27 cellular contexts compared by ENCODE assay signal in genomic region chr11:102192349-102193066, GRCh38.
DNase-seq lines count a peak whose midpoint lies in the region; ATAC-seq, FAIRE-seq and TF ChIP-seq lines count a peak whose summit lies in the region.
"Had no signal": no experiment of that assay in that cellular context is flagged by ENCODE, and none has a peak within 500 bp of the region (broad histone marks: within the 10 kb centered on the region; RNA-seq: fewer than 3 reads in every experiment).

No MANE protein-coding gene starts in this region.

- H3K36me3 ChIP-seq in WERI-Rb-1: no peaks in the 10 kb centered on the region
- H3K36me3 ChIP-seq in HepG2 (replicated peaks in 1 of 2; ENCODE audit: control insufficient read depth in 1 of 2, insufficient read depth in 2 of 2, low read length in 2 of 2): peaks cover 2 to 11% of the 10 kb centered on the region in 2 experiments; a peak in 4 of 5 replicates
- H3K36me3 ChIP-seq: colonic mucosa, gastrocnemius medialis, thoracic aorta had no signal

- no peaks in the 10 kb centered on the region for H4K20me1 ChIP-seq in HepG2 (ENCODE audit: insufficient read depth, low read length)

- H3K27ac ChIP-seq in WERI-Rb-1: no peak overlapping the region
- peak overlapping the region; percentile 95 for H3K27ac ChIP-seq in HepG2 (ENCODE audit: extremely low read length, insufficient read depth, low read length)
- H3K27ac ChIP-seq: colonic mucosa, gastrocnemius medialis, GM23248 had no signal

- H3K27me3 ChIP-seq in WERI-Rb-1 (ENCODE audit: insufficient read depth, low read depth, severe bottlenecking) (no peaks in the 10 kb centered on the region), HepG2 (ENCODE audit: control insufficient read depth in 1 of 2, insufficient read depth in 2 of 2, low read length in 2 of 2) (no peaks in the 10 kb centered on the region)
- H3K27me3 ChIP-seq: colonic mucosa, gastrocnemius medialis had no signal

- H3K9me3 Mint-ChIP-seq in HFFc6: peaks cover 10% of the 10 kb centered on the region; the same call in 1 of the 2 replicates
- no peaks in the 10 kb centered on the region for H3K9me3 Mint-ChIP-seq in activated T-cell treated with anti-CD3 and anti-CD28 coated beads, Interleukin-2, amount 50 U/mL, for 24 hours
- H3K9me3 Mint-ChIP-seq: activated naive CD4-positive, alpha-beta T cell treated with anti-CD3 and anti-CD28 coated beads for 36 hours had no signal

- no peaks in the 10 kb centered on the region; the same call in 1 of the 2 replicates for H3K27me3 Mint-ChIP-seq in HFFc6 (ENCODE audit: insufficient read depth)
- peaks cover 19% of the 10 kb centered on the region for H3K27me3 Mint-ChIP-seq in activated T-cell treated with anti-CD3 and anti-CD28 coated beads, Interleukin-2, amount 50 U/mL, for 24 hours

- DNase-seq in HFFc6 (no peak), WERI-Rb-1 (peak; percentile 23), HepG2 (ENCODE audit: low spot score) (peak; percentile 98), omental fat pad (ENCODE audit: low spot score) (no peak)
- DNase-seq in activated T-cell treated with anti-CD3 and anti-CD28 coated beads, Interleukin-2, amount 50 U/mL, for 24 hours: no peak
- DNase-seq: activated CD4-positive, alpha-beta T cell treated with anti-CD3 and anti-CD28 coated beads for 48 hours; activated naive CD4-positive, alpha-beta T cell treated with anti-CD3 and anti-CD28 coated beads for 36 hours; amniotic stem cell; colonic mucosa; DMS 273 treated with DMSO at 0.1 percent for 48 hours; effector memory CD4-positive, alpha-beta T cell; gastrocnemius medialis; GM23248; NCI-H1092 treated with DMSO at 0.1 percent for 48 hours; NCI-H2029; NCI-H774; retina; stimulated activated CD4-positive, alpha-beta T cell treated with anti-CD3 and anti-CD28 coated beads, Interleukin-4, amount 100 ng/mL, for 4 hours; stimulated activated naive CD4-positive, alpha-beta T cell treated with Interleukin-2 at 50 U/mL for 16 hours; T-helper 2 cell had no signal

- intact Hi-C loops in HepG2 (cut with micrococcal nuclease; ENCODE audit: unreplicated experiment): loop anchor here (1.0 to 5.0 kb wide), 3 partner anchors 36 to 330 kb away; no protein-coding TSS in a partner anchor

- BruUV-seq in HepG2 (replicated peaks; lab: Mats Ljungman, UMichigan): TSS peak; percentile 97

- TF ChIP-seq CTCF in HFFc6 (IDR thresholded peaks at IDR 0.05): no peak
- TF ChIP-seq CTCF in WERI-Rb-1 (IDR thresholded peaks at IDR 0.05; ENCODE audit: low read depth, low read length): no peak
- TF ChIP-seq CTCF in HepG2 (CRISPR knock-in tag; IDR thresholded peaks at IDR 0.05): no peak
- no peak for TF ChIP-seq CTCF in omental fat pad (IDR thresholded peaks at IDR 0.05)

- TF ChIP-seq POLR2A in HepG2 (IDR thresholded peaks at IDR 0.05; ENCODE audit: insufficient read depth in 1 of 2, low read depth in 2 of 2, low read length in 2 of 2): no peak

- H3K9ac ChIP-seq in HepG2 (ENCODE audit: insufficient read depth, low read depth, low read length): peak overlapping the region; percentile 59
- H3K9ac ChIP-seq: GM23248 had no signal

- no peak overlapping the region for H3K4me3 Mint-ChIP-seq in HFFc6
- no peak overlapping the region for H3K4me3 Mint-ChIP-seq in activated T-cell treated with anti-CD3 and anti-CD28 coated beads, Interleukin-2, amount 50 U/mL, for 24 hours
- H3K4me3 Mint-ChIP-seq: activated naive CD4-positive, alpha-beta T cell treated with anti-CD3 and anti-CD28 coated beads for 36 hours had no signal

- TF ChIP-seq EP300 in HepG2 (IDR thresholded peaks at IDR 0.05; ENCODE audit: low read depth in 2 of 2, low read length in 2 of 2): peak; percentile 80 to 99; a peak in 3 of 4 replicates
- peak; percentile 97 for TF ChIP-seq EP300 in HepG2 (CRISPR knock-in tag; IDR thresholded peaks at IDR 0.05; ENCODE audit: borderline replicate concordance)

- H3K9me3 ChIP-seq in WERI-Rb-1 (ENCODE audit: severe bottlenecking) (no peaks in the 10 kb centered on the region), HepG2 (ENCODE audit: low read length) (peaks cover 12% of the 10 kb centered on the region; the same call in 1 of the 2 replicates)
- H3K9me3 ChIP-seq: colonic mucosa, gastrocnemius medialis, thoracic aorta had no signal

- no peak overlapping the region for H2AFZ ChIP-seq in HepG2 (ENCODE audit: low read length)
- H2AFZ ChIP-seq: GM23248 had no signal

- peaks cover 36% of the 10 kb centered on the region for H3K79me2 ChIP-seq in HepG2 (ENCODE audit: insufficient read depth, low read length)

- H3K36me3 Mint-ChIP-seq in HFFc6 (ENCODE audit: low read depth): peaks cover 39% of the 10 kb centered on the region
- no peaks in the 10 kb centered on the region for H3K36me3 Mint-ChIP-seq in activated T-cell treated with anti-CD3 and anti-CD28 coated beads, Interleukin-2, amount 50 U/mL, for 24 hours (ENCODE audit: low read depth)

- no peak overlapping the region for H3K4me3 ChIP-seq in WERI-Rb-1 (ENCODE audit: low read depth, low read length)
- peak overlapping the region in 1 of 3 experiments; percentile 7; a peak in 1 of 6 replicates for H3K4me3 ChIP-seq in HepG2 (replicated peaks in 1 of 3; ENCODE audit: insufficient read depth in 1 of 3, low read depth in 2 of 3, low read length in 3 of 3)
- H3K4me3 ChIP-seq: colonic mucosa, gastrocnemius medialis, GM23248, lung, thoracic aorta had no signal

- H3K27ac Mint-ChIP-seq in HFFc6: peak overlapping the region; percentile 11
- H3K27ac Mint-ChIP-seq in activated T-cell treated with anti-CD3 and anti-CD28 coated beads, Interleukin-2, amount 50 U/mL, for 24 hours: no peak overlapping the region
- H3K27ac Mint-ChIP-seq: activated naive CD4-positive, alpha-beta T cell treated with anti-CD3 and anti-CD28 coated beads for 36 hours had no signal

- CTCF ChIA-PET in HepG2 (lab: Yijun Ruan, JAX; ENCODE audit: low intra/inter-chr PET ratio, low total read pairs): no interaction called here

- ATAC-seq in HepG2 (peak; percentile 93), omental fat pad (ENCODE audit: low FRiP score) (peak; percentile 52), HG03097 (IDR thresholded peaks at IDR 0.05; ENCODE audit: low FRiP score, unreplicated experiment) (no peak), GM18498 (IDR thresholded peaks at IDR 0.05; ENCODE audit: unreplicated experiment) (no peak)
- ATAC-seq: esophagus mucosa, gastrocnemius medialis, SK-N-SH treated with all-trans-retinoic acid at 6 μM for 48 hours had no signal

- POLR2A ChIA-PET in HepG2 (lab: Yijun Ruan, JAX): interaction anchor here (0.6 to 1.6 kb wide), 3 partner anchors 75 to 77 kb away, joined by 3 to 5 read pairs (median 4); no protein-coding TSS in a partner anchor

- TF ChIP-seq RAD21 in HepG2 (CRISPR knock-in tag; IDR thresholded peaks at IDR 0.05): no peak

- peaks cover 58% of the 10 kb centered on the region for H3K4me1 Mint-ChIP-seq in HFFc6 (ENCODE audit: low read depth)
- no peaks in the 10 kb centered on the region for H3K4me1 Mint-ChIP-seq in activated T-cell treated with anti-CD3 and anti-CD28 coated beads, Interleukin-2, amount 50 U/mL, for 24 hours (ENCODE audit: low read depth)

- peak overlapping the region; percentile 56 for H3K4me2 ChIP-seq in HepG2 (ENCODE audit: low read depth, low read length)

- H3K4me1 ChIP-seq in HepG2 (ENCODE audit: insufficient read depth, low read length): peaks cover 93% of the 10 kb centered on the region
- H3K4me1 ChIP-seq: colonic mucosa had no signal

- FAIRE-seq in HepG2 (lab: Jason Lieb, UNC): peak; percentile 63
- FAIRE-seq: GM18507 had no signal

- in situ Hi-C loops in HepG2 (cut with HindIII; ENCODE audit: extremely low pct_ligation_motif_present, low pct_unique_long_range_greater_than_20kb): no loop called here

TF ChIP-seq in HepG2, 621 proteins besides CTCF, POLR2A, EP300 and RAD21 (continues in another document):
- TF ChIP-seq MZF1 (CRISPR knock-in tag; IDR thresholded peaks at IDR 0.05; ENCODE audit: borderline replicate concordance) (no peak), ZNF235 (CRISPR knock-in tag; IDR thresholded peaks at IDR 0.05; ENCODE audit: borderline replicate concordance) (no peak), THYN1 (CRISPR knock-in tag; IDR thresholded peaks at IDR 0.05; ENCODE audit: borderline replicate concordance, low read depth) (no peak), SMAD3 (CRISPR knock-in tag; IDR thresholded peaks at IDR 0.05) (no peak), ZNF580 (CRISPR knock-in tag; IDR thresholded peaks at IDR 0.05; ENCODE audit: borderline replicate concordance, low read depth) (no peak; the same call in 1 of the 2 replicates)
- TF ChIP-seq, protein P1, sequence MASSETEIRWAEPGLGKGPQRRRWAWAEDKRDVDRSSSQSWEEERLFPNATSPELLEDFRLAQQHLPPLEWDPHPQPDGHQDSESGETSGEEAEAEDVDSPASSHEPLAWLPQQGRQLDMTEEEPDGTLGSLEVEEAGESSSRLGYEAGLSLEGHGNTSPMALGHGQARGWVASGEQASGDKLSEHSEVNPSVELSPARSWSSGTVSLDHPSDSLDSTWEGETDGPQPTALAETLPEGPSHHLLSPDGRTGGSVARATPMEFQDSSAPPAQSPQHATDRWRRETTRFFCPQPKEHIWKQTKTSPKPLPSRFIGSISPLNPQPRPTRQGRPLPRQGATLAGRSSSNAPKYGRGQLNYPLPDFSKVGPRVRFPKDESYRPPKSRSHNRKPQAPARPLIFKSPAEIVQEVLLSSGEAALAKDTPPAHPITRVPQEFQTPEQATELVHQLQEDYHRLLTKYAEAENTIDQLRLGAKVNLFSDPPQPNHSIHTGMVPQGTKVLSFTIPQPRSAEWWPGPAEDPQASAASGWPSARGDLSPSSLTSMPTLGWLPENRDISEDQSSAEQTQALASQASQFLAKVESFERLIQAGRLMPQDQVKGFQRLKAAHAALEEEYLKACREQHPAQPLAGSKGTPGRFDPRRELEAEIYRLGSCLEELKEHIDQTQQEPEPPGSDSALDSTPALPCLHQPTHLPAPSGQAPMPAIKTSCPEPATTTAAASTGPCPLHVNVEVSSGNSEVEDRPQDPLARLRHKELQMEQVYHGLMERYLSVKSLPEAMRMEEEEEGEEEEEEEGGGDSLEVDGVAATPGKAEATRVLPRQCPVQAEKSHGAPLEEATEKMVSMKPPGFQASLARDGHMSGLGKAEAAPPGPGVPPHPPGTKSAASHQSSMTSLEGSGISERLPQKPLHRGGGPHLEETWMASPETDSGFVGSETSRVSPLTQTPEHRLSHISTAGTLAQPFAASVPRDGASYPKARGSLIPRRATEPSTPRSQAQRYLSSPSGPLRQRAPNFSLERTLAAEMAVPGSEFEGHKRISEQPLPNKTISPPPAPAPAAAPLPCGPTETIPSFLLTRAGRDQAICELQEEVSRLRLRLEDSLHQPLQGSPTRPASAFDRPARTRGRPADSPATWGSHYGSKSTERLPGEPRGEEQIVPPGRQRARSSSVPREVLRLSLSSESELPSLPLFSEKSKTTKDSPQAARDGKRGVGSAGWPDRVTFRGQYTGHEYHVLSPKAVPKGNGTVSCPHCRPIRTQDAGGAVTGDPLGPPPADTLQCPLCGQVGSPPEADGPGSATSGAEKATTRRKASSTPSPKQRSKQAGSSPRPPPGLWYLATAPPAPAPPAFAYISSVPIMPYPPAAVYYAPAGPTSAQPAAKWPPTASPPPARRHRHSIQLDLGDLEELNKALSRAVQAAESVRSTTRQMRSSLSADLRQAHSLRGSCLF (CRISPR knock-in tag; IDR thresholded peaks at IDR 0.05; ENCODE audit: borderline replicate concordance): no peak

Comparison
In these comparisons a context has a peak if more than half of its experiments do, and no peak if none do; other contexts are left out.
1. DNase-seq: peak in WERI-Rb-1 (single experiment) and HepG2 (single experiment); none in HFFc6 (single experiment), omental fat pad (single experiment) and activated T-cell treated with anti-CD3 and anti-CD28 coated beads, Interleukin-2, amount 50 U/mL, for 24 hours (single experiment).
2. ATAC-seq: peak in HepG2 (single experiment) and omental fat pad (single experiment); none in HG03097 (single experiment) and GM18498 (single experiment).